ENCODE assay signal across 21 cellular contexts in the genomic region with DNA sequence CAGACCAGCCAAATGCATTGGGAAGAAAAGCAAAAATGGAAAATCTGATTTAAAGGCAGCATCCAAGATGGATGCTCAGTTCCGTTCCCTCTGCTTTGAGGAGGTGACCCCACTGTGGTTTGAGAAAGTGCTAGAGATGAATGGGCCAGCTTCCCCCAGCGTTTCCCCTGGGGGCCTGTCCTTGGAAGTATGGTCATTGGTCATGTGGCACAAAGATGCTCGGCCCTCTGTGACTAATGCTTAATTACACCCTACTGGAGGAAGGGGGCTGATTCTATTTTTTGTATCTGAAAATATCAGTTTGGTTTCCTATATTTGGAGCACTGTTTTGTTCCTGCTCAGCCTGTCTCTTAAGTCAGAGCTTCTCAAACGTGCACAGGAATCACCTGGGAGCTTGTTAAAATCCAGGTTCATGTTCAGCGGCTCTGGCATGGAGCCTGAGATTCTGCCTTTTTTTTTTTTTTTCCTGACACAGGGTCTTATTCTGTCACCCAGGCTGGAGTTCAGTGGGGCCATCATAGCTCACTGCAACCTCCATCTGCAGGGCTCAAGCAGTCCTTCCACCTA. TPM values are rescaled to one million over a fixed set of nuclear protein-coding genes. Genes with fewer than 3 reads are reported as not detected.
DNase-seq lines count a peak whose midpoint lies in the region; FAIRE-seq and TF ChIP-seq lines count a peak whose summit lies in the region.
"Had no signal": no experiment of that assay in that cellular context is flagged by ENCODE, and none has a peak within 500 bp of the region (broad histone marks: within the 10 kb centered on the region; RNA-seq: fewer than 3 reads in every experiment).

No MANE protein-coding gene starts in this region.

- DNase-seq in ELR (ENCODE audit: low read depth) (peak; percentile 67), NCI-H69 (lab: John Stamatoyannopoulos, UW) (peak; percentile 62), brain microvascular endothelial cell (no peak), osteoblast (ENCODE audit: insufficient read length, low spot score, missing footprints) (peak; percentile 94), NCI-H748 (lab: John Stamatoyannopoulos, UW; ENCODE audit: unreplicated experiment) (no peak), NCI-H526 treated with DMSO at 0.1 percent for 48 hours (lab: John Stamatoyannopoulos, UW) (no peak), uterus (no peak), RCC 7860 (ENCODE audit: low spot score) (no peak)
- DNase-seq: activated CD8-positive, alpha-beta T cell treated with anti-CD3 and anti-CD28 coated beads for 36 hours; activated naive CD4-positive, alpha-beta T cell treated with anti-CD3 and anti-CD28 coated beads for 36 hours; activated T-cell treated with anti-CD3 and anti-CD28 coated beads, Interleukin-2, amount 50 U/mL, for 1 hour; aorta; colonic mucosa; mammary epithelial cell; MM.1S; NCI-H2227 treated with DMSO at 0.1 percent for 48 hours; ovary; T-helper 2 cell had no signal

- peak; percentile 9 for TF ChIP-seq CTCF in brain microvascular endothelial cell (IDR thresholded peaks at IDR 0.05; ENCODE audit: low read depth, low read length, missing control alignments)
- TF ChIP-seq CTCF in osteoblast (IDR thresholded peaks at IDR 0.05; ENCODE audit: extremely low read depth, low read depth, low read length) = no peak
- no peak for TF ChIP-seq CTCF in uterus (IDR thresholded peaks at IDR 0.05)

- H3K27me3 ChIP-seq in brain microvascular endothelial cell (replicated peaks) (no peaks in the 10 kb centered on the region), osteoblast (ENCODE audit: insufficient read depth, low read length) (no peaks in the 10 kb centered on the region), uterus (no peaks in the 10 kb centered on the region)
- H3K27me3 ChIP-seq: colonic mucosa, hepatocyte, ovary, tibial nerve had no signal

- no peak for TF ChIP-seq POLR2A in uterus (IDR thresholded peaks at IDR 0.05)

- FAIRE-seq in RCC 7860 (lab: Jason Lieb, UNC) = no peak
- FAIRE-seq: endometrium had no signal

- H3K4me2 ChIP-seq in osteoblast (ENCODE audit: insufficient read depth, low read length) = peak overlapping the region; percentile 50
- H3K4me2 ChIP-seq: hepatocyte had no signal

- peaks cover 13% of the 10 kb centered on the region for H3K4me1 ChIP-seq in osteoblast (ENCODE audit: insufficient read depth, low read length)
- peaks cover 0 to 10% of the 10 kb centered on the region in 2 donors for H3K4me1 ChIP-seq in uterus
- H3K4me1 ChIP-seq: colonic mucosa had no signal

- H2AFZ ChIP-seq in osteoblast (ENCODE audit: low read length) = peak overlapping the region; percentile 5
- H2AFZ ChIP-seq: hepatocyte had no signal

- H3K4me3 ChIP-seq in brain microvascular endothelial cell (ENCODE audit: low read depth, low read length) (no peak overlapping the region), osteoblast (ENCODE audit: insufficient read depth, low read length) (no peak overlapping the region), uterus (no peak overlapping the region)
- H3K4me3 ChIP-seq: colonic mucosa, hepatocyte, ovary, tibial nerve had no signal

- H3K79me2 ChIP-seq in osteoblast (ENCODE audit: insufficient read depth, low read length) = no peaks in the 10 kb centered on the region
- H3K79me2 ChIP-seq: hepatocyte had no signal

- H3K36me3 ChIP-seq in brain microvascular endothelial cell (replicated peaks) (no peaks in the 10 kb centered on the region), osteoblast (ENCODE audit: insufficient read depth, low read length) (no peaks in the 10 kb centered on the region), uterus (no peaks in the 10 kb centered on the region)
- H3K36me3 ChIP-seq: colonic mucosa, ovary had no signal

- intact Hi-C loops in uterus (cut with DNase I; ENCODE audit: low total_unique reads) = no loop called here

- H4K20me1 ChIP-seq in osteoblast (ENCODE audit: insufficient read depth, low read length) = no peaks in the 10 kb centered on the region

- H3K27ac ChIP-seq in brain microvascular endothelial cell (no peak overlapping the region), osteoblast (ENCODE audit: low read depth, low read length) (no peak overlapping the region), uterus (no peak overlapping the region)
- H3K27ac ChIP-seq: colonic mucosa, ovary, tibial nerve had no signal

- in situ Hi-C loops in brain microvascular endothelial cell (cut with HindIII; ENCODE audit: low pct_ligation_motif_present, low sequenced_read_pairs) = loop anchor here (25.0 kb wide), 1 partner anchor 175 kb away; a partner anchor contains a TSS

- no peaks in the 10 kb centered on the region for H3K9me3 ChIP-seq in osteoblast (ENCODE audit: low read depth, low read length)
- no peaks in the 10 kb centered on the region for H3K9me3 ChIP-seq in uterus
- H3K9me3 ChIP-seq: colonic mucosa, ovary, tibial nerve had no signal

RNA-seq across cellular contexts. Expression of a gene that starts 12.4 kb away (rescaled TPM):
- total RNA-seq in osteoblast (33.7 and 45.1 TPM in 2 replicates), uterus (10 to 100 TPM in 2 of 4 donors, 1 to 10 TPM in 2; 9.0 to 94.0 (median 18.0) TPM)

RNA-seq across cellular contexts. Expression of a gene that starts 32.2 kb away (rescaled TPM):
- total RNA-seq in osteoblast (46.6 and 47.4 TPM in 2 replicates), uterus (100 to 1,000 TPM in 1 of 4 donors, 10 to 100 TPM in 3; 51.5 to 106 (median 63.7) TPM)

Comparison
In these comparisons a context has a peak if more than half of its experiments do, and no peak if none do; other contexts are left out.
1. DNase-seq: peak in ELR (single experiment), NCI-H69 (single experiment) and osteoblast (single experiment); none in brain microvascular endothelial cell (single experiment), NCI-H748 (single experiment), NCI-H526 treated with DMSO at 0.1 percent for 48 hours (single experiment), uterus (0 of 2) and RCC 7860 (single experiment).